ENCODE assay signal across 19 cellular contexts in the genomic region with DNA sequence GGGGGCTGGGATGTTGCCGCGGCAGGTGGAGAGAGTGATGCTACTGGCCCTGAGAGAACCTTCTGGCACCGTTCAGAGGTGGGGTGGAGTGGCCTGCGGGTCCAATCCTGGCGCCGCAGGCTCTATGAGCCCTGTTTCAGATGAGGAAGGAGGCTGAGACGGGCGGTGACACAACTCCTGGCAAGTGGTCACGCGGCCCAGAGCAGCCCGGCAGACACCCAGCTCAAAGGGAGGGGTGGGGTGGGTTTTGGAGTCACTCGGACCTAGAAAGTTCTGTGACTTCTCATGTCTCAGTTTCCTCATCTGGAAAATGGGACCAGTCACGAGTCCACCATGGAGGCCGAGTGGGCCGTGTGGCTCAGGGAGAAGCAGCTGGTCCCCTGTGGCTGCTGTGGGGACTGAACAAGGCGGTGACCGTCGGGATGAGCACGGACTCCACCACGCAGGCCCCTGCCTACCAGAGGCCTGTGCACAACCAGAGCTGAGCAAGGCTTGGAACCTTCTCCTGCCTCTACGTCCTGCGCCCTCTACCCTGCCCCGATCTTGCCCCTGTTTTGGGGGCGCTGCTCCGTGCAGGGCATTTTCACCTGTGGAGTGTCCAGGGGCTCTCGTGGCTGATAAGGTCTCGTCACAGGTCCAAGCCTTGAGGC. TPM values are rescaled to one million over a fixed set of nuclear protein-coding genes. Genes with fewer than 3 reads are reported as not detected.
A peak's percentile ranks its signal among the peaks of the same experiment; 100 is the strongest.
DNase-seq lines count a peak whose midpoint lies in the region; ATAC-seq and TF ChIP-seq lines count a peak whose summit lies in the region.
"Had no signal": no experiment of that assay in that cellular context is flagged by ENCODE, and none has a peak within 500 bp of the region (broad histone marks: within the 10 kb centered on the region; RNA-seq: fewer than 3 reads in every experiment).

No MANE protein-coding gene starts in this region.

- no peak overlapping the region for H4K5ac ChIP-seq in IMR-90 (ENCODE audit: low read depth, low read length)

- no peak for TF ChIP-seq RAD21 in IMR-90 (IDR thresholded peaks at IDR 0.05; ENCODE audit: low read length)

- no peaks in the 10 kb centered on the region for H3K9me3 Mint-ChIP-seq in stimulated activated memory B cell treated with anti-CD40 and anti-IgM and Interleukin-4, amounts not matched to agents 10 μg/mL and 1 μg/mL and 100 μg/mL, for 72 hours
- H3K9me3 Mint-ChIP-seq in activated T-helper 17 cell treated with anti-CD3 and anti-CD28 coated beads, Interleukin-2, amount 50 U/mL, for 72 hours: no peaks in the 10 kb centered on the region
- H3K9me3 Mint-ChIP-seq: activated naive CD8-positive, alpha-beta T cell treated with anti-CD3 and anti-CD28 coated beads, Interleukin-2, amount 50 U/mL, for 24 hours; activated T-cell treated with anti-CD3 and anti-CD28 coated beads, Interleukin-2, amount 50 U/mL, for 4 hours had no signal

- peak overlapping the region; percentile 43 for H3K27ac Mint-ChIP-seq in T-helper 17 cell
- H3K27ac Mint-ChIP-seq in stimulated activated memory B cell treated with anti-CD40 and anti-IgM and Interleukin-4, amounts not matched to agents 10 μg/mL and 1 μg/mL and 100 μg/mL, for 72 hours: peak overlapping the region; percentile 46
- H3K27ac Mint-ChIP-seq in activated T-helper 17 cell treated with anti-CD3 and anti-CD28 coated beads, Interleukin-2, amount 50 U/mL, for 72 hours: no peak overlapping the region
- H3K27ac Mint-ChIP-seq: activated naive CD8-positive, alpha-beta T cell treated with anti-CD3 and anti-CD28 coated beads, Interleukin-2, amount 50 U/mL, for 24 hours had no signal

- peaks cover 11% of the 10 kb centered on the region for H3K4me1 ChIP-seq in IMR-90 (ENCODE audit: control insufficient read depth, insufficient read depth, low read length)
- peaks cover 44% of the 10 kb centered on the region for H3K4me1 ChIP-seq in lower lobe of right lung

- peaks cover 45% of the 10 kb centered on the region for H4K20me1 ChIP-seq in IMR-90 (ENCODE audit: insufficient read depth, low read length)

- H3K27ac ChIP-seq in IMR-90 (ENCODE audit: insufficient read depth, low read length): no peak overlapping the region
- peak overlapping the region; percentile 36 for H3K27ac ChIP-seq in lower lobe of right lung
- H3K27ac ChIP-seq: cardiac muscle cell, pancreas, Peyer's patch, thyroid gland had no signal

- H2AK5ac ChIP-seq in IMR-90 (ENCODE audit: low read depth, low read length): no peak overlapping the region

- no peak for TF ChIP-seq CTCF in IMR-90 (conservative IDR thresholded peaks at IDR 0.05; ENCODE audit: low read depth, low read length)
- no peak for TF ChIP-seq CTCF in lower lobe of right lung (IDR thresholded peaks at IDR 0.05)

- DNase-seq in IMR-90 (no peak), T-helper 17 cell (no peak), lower lobe of right lung (peak; percentile 87), RPMI8226 (no peak)
- DNase-seq: activated CD4-positive, alpha-beta T cell treated with anti-CD3 and anti-CD28 coated beads, Interleukin-2, amount 50 U/mL, for 4 hours; activated T-cell treated with anti-CD3 and anti-CD28 coated beads, Interleukin-2, amount 50 U/mL, for 4 hours; GOT3; NCI-H1105 treated with DMSO at 0.1 percent for 48 hours; Peyer's patch; small intestine; stimulated activated CD4-positive, alpha-beta T cell treated with anti-CD3 and anti-CD28 coated beads, Interleukin-4, amount 100 ng/mL, for 4 hours; thyroid gland had no signal

- H2BK15ac ChIP-seq in IMR-90 (ENCODE audit: low read depth, low read length): no peak overlapping the region

- no peak overlapping the region for H3K4ac ChIP-seq in IMR-90 (ENCODE audit: low read depth, low read length)

- peaks cover 3% of the 10 kb centered on the region for H3K36me3 Mint-ChIP-seq in T-helper 17 cell (ENCODE audit: low read depth)
- H3K36me3 Mint-ChIP-seq in stimulated activated memory B cell treated with anti-CD40 and anti-IgM and Interleukin-4, amounts not matched to agents 10 μg/mL and 1 μg/mL and 100 μg/mL, for 72 hours: no peaks in the 10 kb centered on the region
- H3K36me3 Mint-ChIP-seq in activated T-helper 17 cell treated with anti-CD3 and anti-CD28 coated beads, Interleukin-2, amount 50 U/mL, for 72 hours (ENCODE audit: low read depth): no peaks in the 10 kb centered on the region

- H3K18ac ChIP-seq in IMR-90 (ENCODE audit: low read depth, low read length): no peak overlapping the region

- H3K36me3 ChIP-seq in IMR-90 (ENCODE audit: control insufficient read depth, insufficient read depth, low read length) (peaks cover 5% of the 10 kb centered on the region; the same call in 1 of the 2 replicates), lower lobe of right lung (peaks cover 4% of the 10 kb centered on the region)
- H3K36me3 ChIP-seq: cardiac muscle cell, pancreas, Peyer's patch, thyroid gland had no signal

- peaks cover 20% of the 10 kb centered on the region for H3K4me1 Mint-ChIP-seq in T-helper 17 cell
- H3K4me1 Mint-ChIP-seq in stimulated activated memory B cell treated with anti-CD40 and anti-IgM and Interleukin-4, amounts not matched to agents 10 μg/mL and 1 μg/mL and 100 μg/mL, for 72 hours: peaks cover 53% of the 10 kb centered on the region
- H3K4me1 Mint-ChIP-seq in activated T-helper 17 cell treated with anti-CD3 and anti-CD28 coated beads, Interleukin-2, amount 50 U/mL, for 72 hours: peaks cover 10% of the 10 kb centered on the region

- in situ Hi-C loops in IMR-90 (cut with MboI; ENCODE audit: low sequenced_read_pairs): no loop called here

- H2BK5ac ChIP-seq in IMR-90 (ENCODE audit: low read depth, low read length, poor library complexity, severe bottlenecking): no peak overlapping the region

- H3K4me3 ChIP-seq in IMR-90 (ENCODE audit: insufficient read depth, low read depth, low read length): no peak overlapping the region
- peak overlapping the region; percentile 3 for H3K4me3 ChIP-seq in lower lobe of right lung
- H3K4me3 ChIP-seq: cardiac muscle cell, pancreas, Peyer's patch, thyroid gland had no signal

- no TSS peak for BruUV-seq in IMR-90 (replicated peaks; lab: Mats Ljungman, UMichigan)

- no peaks in the 10 kb centered on the region for H3K27me3 Mint-ChIP-seq in T-helper 17 cell
- peaks cover 9% of the 10 kb centered on the region for H3K27me3 Mint-ChIP-seq in stimulated activated memory B cell treated with anti-CD40 and anti-IgM and Interleukin-4, amounts not matched to agents 10 μg/mL and 1 μg/mL and 100 μg/mL, for 72 hours
- no peaks in the 10 kb centered on the region for H3K27me3 Mint-ChIP-seq in activated T-helper 17 cell treated with anti-CD3 and anti-CD28 coated beads, Interleukin-2, amount 50 U/mL, for 72 hours
- H3K27me3 Mint-ChIP-seq: activated naive CD8-positive, alpha-beta T cell treated with anti-CD3 and anti-CD28 coated beads, Interleukin-2, amount 50 U/mL, for 24 hours had no signal

- H2AK9ac ChIP-seq in IMR-90 (replicated peaks; ENCODE audit: low read depth, low read length, poor library complexity): peak overlapping the region; percentile 19

- H3K27me3 ChIP-seq in IMR-90 (ENCODE audit: control insufficient read depth, insufficient read depth, low read length): no peaks in the 10 kb centered on the region
- no peaks in the 10 kb centered on the region for H3K27me3 ChIP-seq in lower lobe of right lung (ENCODE audit: low read depth)
- H3K27me3 ChIP-seq: BE2C, pancreas, Peyer's patch, thyroid gland had no signal

- WGBS in IMR-90 (ENCODE audit: extremely low coverage in 2 of 2, insufficient read length in 1 of 2), 2 experiments: 94% methylated on average over 11 of the region's 27 CpGs; no CpG with 5 or more reads in 1 of the 2 experiments

- peaks cover 13% of the 10 kb centered on the region; the same call in 1 of the 2 replicates for H3K9me1 ChIP-seq in IMR-90 (ENCODE audit: insufficient read depth, low read length)

- no peak overlapping the region for H3K56ac ChIP-seq in IMR-90 (ENCODE audit: extremely low read depth, insufficient read depth, low read length)

- intact Hi-C loops in IMR-90 (cut with micrococcal nuclease): no loop called here
- intact Hi-C loops in lower lobe of right lung (cut with DNase I): no loop called here

- no peak overlapping the region for H3K23ac ChIP-seq in IMR-90 (ENCODE audit: low read depth, low read length)

- ATAC-seq in IMR-90 (ENCODE audit: low read depth) (no peak), T-helper 17 cell (no peak), lower lobe of right lung (peak in 1 of 2 donors; percentile 23), GM19328 (IDR thresholded peaks at IDR 0.05; ENCODE audit: unreplicated experiment) (no peak)
- ATAC-seq in stimulated activated memory B cell treated with anti-CD40 and anti-IgM and Interleukin-4, amounts not matched to agents 10 μg/mL and 1 μg/mL and 100 μg/mL, for 72 hours: no peak
- ATAC-seq in activated T-helper 17 cell treated with anti-CD3 and anti-CD28 coated beads, Interleukin-2, amount 50 U/mL, for 72 hours (replicated peaks): no peak
- ATAC-seq: activated naive CD8-positive, alpha-beta T cell treated with anti-CD3 and anti-CD28 coated beads, Interleukin-2, amount 50 U/mL, for 24 hours; activated T-cell treated with anti-CD3 and anti-CD28 coated beads, Interleukin-2, amount 50 U/mL, for 4 hours; pancreas had no signal

- H3K14ac ChIP-seq in IMR-90 (replicated peaks; ENCODE audit: low read depth, low read length): no peak overlapping the region

- dilution Hi-C loops in IMR-90 (cut with HindIII; ENCODE audit: low sequenced_read_pairs, unreplicated experiment): no loop called here

- H3K4me3 Mint-ChIP-seq in T-helper 17 cell: no peak overlapping the region
- no peak overlapping the region for H3K4me3 Mint-ChIP-seq in stimulated activated memory B cell treated with anti-CD40 and anti-IgM and Interleukin-4, amounts not matched to agents 10 μg/mL and 1 μg/mL and 100 μg/mL, for 72 hours
- H3K4me3 Mint-ChIP-seq in activated T-helper 17 cell treated with anti-CD3 and anti-CD28 coated beads, Interleukin-2, amount 50 U/mL, for 72 hours: no peak overlapping the region
- H3K4me3 Mint-ChIP-seq: activated naive CD8-positive, alpha-beta T cell treated with anti-CD3 and anti-CD28 coated beads, Interleukin-2, amount 50 U/mL, for 24 hours; activated T-cell treated with anti-CD3 and anti-CD28 coated beads, Interleukin-2, amount 50 U/mL, for 4 hours had no signal

- H2AFZ ChIP-seq in IMR-90 (replicated peaks; ENCODE audit: low read length, poor library complexity): no peak overlapping the region

- no peak overlapping the region for H4K8ac ChIP-seq in IMR-90 (ENCODE audit: low read depth in 2 of 2, low read length in 2 of 2)

- POLR2A ChIA-PET in IMR-90 (lab: Charles Lee; ENCODE audit: unreplicated experiment): interaction anchor here (0.6 kb wide), 1 partner anchor 642 kb away, joined by 7 read pairs; no protein-coding TSS in a partner anchor

- CTCF ChIA-PET in IMR-90 (lab: Yijun Ruan, JAX): no interaction called here

- H4K91ac ChIP-seq in IMR-90 (ENCODE audit: insufficient read depth, low read depth, low read length): no peak overlapping the region

- no peak overlapping the region for H3K9ac ChIP-seq in IMR-90 (ENCODE audit: low read depth, low read length)

- H3K9me3 ChIP-seq in IMR-90 (ENCODE audit: control insufficient read depth, insufficient read depth, low read length) (no peaks in the 10 kb centered on the region), T-helper 17 cell (ENCODE audit: control insufficient read depth, low read length, poor library complexity, severe bottlenecking) (no peaks in the 10 kb centered on the region), lower lobe of right lung (no peaks in the 10 kb centered on the region)
- H3K9me3 ChIP-seq: BE2C, pancreas, Peyer's patch, thyroid gland had no signal

- H3K4me2 ChIP-seq in IMR-90 (ENCODE audit: low read depth, low read length): no peak overlapping the region

- peaks cover 14 to 72% of the 10 kb centered on the region in 2 experiments for H3K79me1 ChIP-seq in IMR-90 (ENCODE audit: low read depth in 1 of 2, low read length in 2 of 2)

- TF ChIP-seq POLR2A in IMR-90 (IDR thresholded peaks at IDR 0.05; ENCODE audit: low read depth, low read length): no peak

- no peak overlapping the region for H2BK20ac ChIP-seq in IMR-90 (ENCODE audit: low read depth, low read length)

- H2BK120ac ChIP-seq in IMR-90 (ENCODE audit: low read depth, low read length): no peak overlapping the region

RNA-seq across cellular contexts. Expression of a gene that starts 3.7 kb away (rescaled TPM):
- total RNA-seq in IMR-90 (2012; rRNA removed): 94.7 and 115 TPM in 2 replicates
- polyA plus RNA-seq in IMR-90 (2012; rRNA removed): 297 and 401 TPM in 2 replicates
- 415 and 627 TPM in 2 replicates for polyA plus RNA-seq in IMR-90 (2012; cell fraction: cytosol; rRNA removed)
- 93.4 and 268 TPM in 2 replicates for polyA plus RNA-seq in IMR-90 (2012; cell fraction: nucleus; rRNA removed; ENCODE audit: low replicate concordance)
- 10 to 100 TPM; 74.1 to 89.1 TPM for total RNA-seq in T-helper 17 cell
- 294 TPM for total RNA-seq in lower lobe of right lung
- total RNA-seq in activated T-helper 17 cell treated with anti-CD3 and anti-CD28 coated beads, Interleukin-2, amount 50 U/mL, for 72 hours: 100 to 1,000 TPM; 127 to 199 TPM

RNA-seq across cellular contexts. Expression of a gene that starts 11.8 kb away (rescaled TPM):
- total RNA-seq in IMR-90 (2012; rRNA removed) (7.3 and 8.3 TPM in 2 replicates), T-helper 17 cell (10 to 100 TPM; 16.5 to 19.2 TPM), lower lobe of right lung (11.7 TPM)
- 19.7 and 21.2 TPM in 2 replicates for polyA plus RNA-seq in IMR-90 (2012; rRNA removed)
- polyA plus RNA-seq in IMR-90 (2012; cell fraction: cytosol; rRNA removed): 25.4 and 27.1 TPM in 2 replicates
- 11.1 and 16.6 TPM in 2 replicates for polyA plus RNA-seq in IMR-90 (2012; cell fraction: nucleus; rRNA removed; ENCODE audit: low replicate concordance)
- total RNA-seq in activated T-helper 17 cell treated with anti-CD3 and anti-CD28 coated beads, Interleukin-2, amount 50 U/mL, for 72 hours: 10 to 100 TPM in 1 of 2 donors, 1 to 10 TPM in 1; 7.3 to 18.2 TPM

RNA-seq across cellular contexts. Expression of a gene that starts 31.9 kb away (rescaled TPM):
- total RNA-seq in IMR-90 (2012; rRNA removed) (26.7 and 30.1 TPM in 2 replicates), T-helper 17 cell (10 to 100 TPM; 12.8 to 17.8 TPM), lower lobe of right lung (21.6 TPM)
- 20.9 and 21.8 TPM in 2 replicates for polyA plus RNA-seq in IMR-90 (2012; rRNA removed)
- 13.3 and 15.5 TPM in 2 replicates for polyA plus RNA-seq in IMR-90 (2012; cell fraction: cytosol; rRNA removed)
- 7.9 and 17.5 TPM in 2 replicates for polyA plus RNA-seq in IMR-90 (2012; cell fraction: nucleus; rRNA removed; ENCODE audit: low replicate concordance)
- 10 to 100 TPM; 53.5 to 84.8 TPM for total RNA-seq in activated T-helper 17 cell treated with anti-CD3 and anti-CD28 coated beads, Interleukin-2, amount 50 U/mL, for 72 hours

RNA-seq across cellular contexts. Expression of a gene that starts 44.5 kb away (rescaled TPM):
- total RNA-seq in IMR-90 (2012; rRNA removed) (0.18 and 0.28 TPM in 2 replicates), T-helper 17 cell (1 to 10 TPM; 2.3 to 3.8 TPM), lower lobe of right lung (1.6 TPM)
- polyA plus RNA-seq in IMR-90 (2012; rRNA removed): 0.19 TPM in 1 of 2 replicates, not detected in the other
- polyA plus RNA-seq in IMR-90 (2012; cell fraction: cytosol; rRNA removed): 0.21 and 0.22 TPM in 2 replicates
- polyA plus RNA-seq in IMR-90 (2012; cell fraction: nucleus; rRNA removed; ENCODE audit: low replicate concordance): 0.14 TPM in 1 of 2 replicates, not detected in the other
- 1 to 10 TPM; 1.9 to 4.0 TPM for total RNA-seq in activated T-helper 17 cell treated with anti-CD3 and anti-CD28 coated beads, Interleukin-2, amount 50 U/mL, for 72 hours
